ENCODE assay signal across 19 cellular contexts in genomic region chr2:224194161-224194560, GRCh38.
"Had no signal": no experiment of that assay in that cellular context is flagged by ENCODE, and none has a peak within 500 bp of the region (broad histone marks: within the 10 kb centered on the region; RNA-seq: fewer than 3 reads in every experiment).

No MANE protein-coding gene starts in this region.

- H3K4me2 ChIP-seq: hepatocyte had no signal

- H3K36me3 ChIP-seq: left ventricle myocardium inferior, ovary, right atrium auricular region, right lobe of liver, suprapubic skin, thoracic aorta, tibial artery, uterus had no signal

- H3K9me3 ChIP-seq: ovary, right atrium auricular region, right lobe of liver, suprapubic skin, thoracic aorta, tibial artery, uterus had no signal

- DNase-seq: islet precursor cell; left ventricle myocardium inferior; mesendoderm; naive B cell; natural killer cell; ovary; right lobe of liver; stimulated activated CD4-positive, alpha-beta T cell treated with anti-CD3 and anti-CD28 coated beads, Interleukin-4, amount 100 ng/mL, for 24 hours; stimulated activated naive CD4-positive, alpha-beta T cell; tibial artery; trophoblast cell; uterus had no signal

- H3K27me3 ChIP-seq: hepatocyte, ovary, right atrium auricular region, right lobe of liver, suprapubic skin, tibial artery, uterus had no signal

- H2AFZ ChIP-seq: hepatocyte had no signal

- H3K27ac ChIP-seq: hepatocyte, left ventricle myocardium inferior, ovary, right atrium auricular region, right lobe of liver, skin epidermis, suprapubic skin, thoracic aorta, tibial artery, uterus had no signal

- H3K4me3 ChIP-seq: hepatocyte, left ventricle myocardium inferior, lung, ovary, right atrium auricular region, right lobe of liver, skin epidermis, suprapubic skin, thoracic aorta, tibial artery, uterus had no signal

- ATAC-seq: natural killer cell; right lobe of liver; stimulated activated effector memory CD8-positive, alpha-beta T cell treated with anti-CD3 and anti-CD28 coated beads, Interleukin-12 subunit alpha, Interleukin-12 subunit beta, amount 100 ng/mL, for 72 hours had no signal

- H3K4me1 ChIP-seq: right lobe of liver, suprapubic skin, tibial artery, uterus had no signal
